Comparison of ENCODE assay signal across 8 cellular contexts in genomic region chr16:46629331-46629843, GRCh38. TPM values are rescaled to one million over a fixed set of nuclear protein-coding genes. Genes with fewer than 3 reads are reported as not detected.
DNase-seq lines count a peak whose midpoint lies in the region; ATAC-seq and TF ChIP-seq lines count a peak whose summit lies in the region.

No MANE protein-coding gene starts in this region.

- peak overlapping the region; percentile 97 for H2AFZ ChIP-seq in neural progenitor cell (replicated peaks)

- peaks cover 19% of the 10 kb centered on the region for H3K4me1 Mint-ChIP-seq in neural progenitor cell

- no peak overlapping the region for H3K9ac ChIP-seq in neural progenitor cell

- H3K4me3 ChIP-seq in GM12864 (ENCODE audit: low read depth, low read length) (no peak overlapping the region), coronary artery (peak overlapping the region; percentile 10), neural progenitor cell (no peak overlapping the region)

- H3K4me3 Mint-ChIP-seq in neural progenitor cell, result no peak overlapping the region

- peaks cover 9% of the 10 kb centered on the region for H3K4me1 ChIP-seq in neural progenitor cell

- no peaks in the 10 kb centered on the region for H3K36me3 ChIP-seq in neural progenitor cell

- no peaks in the 10 kb centered on the region for H3K79me2 ChIP-seq in neural progenitor cell (ENCODE audit: low read depth)

- ATAC-seq in GM21529 (IDR thresholded peaks at IDR 0.05; ENCODE audit: unreplicated experiment) (no peak), HG02642 (IDR thresholded peaks at IDR 0.05; ENCODE audit: poor library complexity, unreplicated experiment) (no peak)

- H4K20me1 ChIP-seq in neural progenitor cell (ENCODE audit: low read depth), result no peaks in the 10 kb centered on the region

- no peaks in the 10 kb centered on the region for H3K9me3 ChIP-seq in neural progenitor cell (ENCODE audit: low read depth)

- H3F3A ChIP-seq in neural progenitor cell (ENCODE audit: low read depth), result peaks cover 15% of the 10 kb centered on the region

- TF ChIP-seq CTCF in GM12864 (IDR thresholded peaks at IDR 0.05; ENCODE audit: low read depth, low read length, missing control alignments), result peak; percentile 31
- no peak for TF ChIP-seq CTCF in coronary artery (IDR thresholded peaks at IDR 0.05)
- TF ChIP-seq CTCF in neural progenitor cell (IDR thresholded peaks at IDR 0.05), result peak; percentile 45

- H3K9me3 Mint-ChIP-seq in neural progenitor cell, result no peaks in the 10 kb centered on the region

- peaks cover 5% of the 10 kb centered on the region for H3K27me3 ChIP-seq in neural progenitor cell

- peak overlapping the region in 1 of 2 donors; percentile 16 for H3K27ac ChIP-seq in coronary artery
- H3K27ac ChIP-seq in neural progenitor cell, result no peak overlapping the region

- H3K4me2 ChIP-seq in neural progenitor cell, result peak overlapping the region; percentile 29

- peaks cover 2% of the 10 kb centered on the region for H3K27me3 Mint-ChIP-seq in neural progenitor cell (ENCODE audit: insufficient read depth, low read depth)

- no peak overlapping the region for H3K27ac Mint-ChIP-seq in neural progenitor cell

- DNase-seq in GM12864 (ENCODE audit: low read depth), result no peak
- peak; percentile 68 for DNase-seq in NCI-H2227 (lab: John Stamatoyannopoulos, UW; ENCODE audit: unreplicated experiment)
- no peak for DNase-seq in coronary artery (ENCODE audit: low spot score)
- DNase-seq in neural progenitor cell (ENCODE audit: low spot score), result peak; percentile 41
- no peak for DNase-seq in NCI-H2029 treated with DMSO at 0.1 percent for 48 hours (lab: John Stamatoyannopoulos, UW)
- DNase-seq in activated naive CD4-positive, alpha-beta T cell treated with Interleukin-2 at 50 U/mL for 16 hours, result no peak

- no peaks in the 10 kb centered on the region for H3K36me3 Mint-ChIP-seq in neural progenitor cell

RNA-seq across cellular contexts. Expression of gene SHCBP1, which starts 8.2 kb away (rescaled TPM):
- 13.4 and 18.7 TPM in 2 replicates for total RNA-seq in neural progenitor cell (ENCODE audit: low replicate concordance)

RNA-seq across cellular contexts. Expression of gene VPS35, which starts 59.6 kb away (rescaled TPM):
- total RNA-seq in neural progenitor cell (ENCODE audit: low replicate concordance), result 89.7 and 115 TPM in 2 replicates

Comparison
In these comparisons a context has a peak if more than half of its experiments do, and no peak if none do; other contexts are left out.
1. DNase-seq: peak in NCI-H2227 (single experiment) and neural progenitor cell (single experiment); none in GM12864 (single experiment), coronary artery (single experiment), NCI-H2029 treated with DMSO at 0.1 percent for 48 hours (single experiment) and activated naive CD4-positive, alpha-beta T cell treated with Interleukin-2 at 50 U/mL for 16 hours (single experiment).